Comparison of ENCODE assay signal across 9 cellular contexts in the genomic region with DNA sequence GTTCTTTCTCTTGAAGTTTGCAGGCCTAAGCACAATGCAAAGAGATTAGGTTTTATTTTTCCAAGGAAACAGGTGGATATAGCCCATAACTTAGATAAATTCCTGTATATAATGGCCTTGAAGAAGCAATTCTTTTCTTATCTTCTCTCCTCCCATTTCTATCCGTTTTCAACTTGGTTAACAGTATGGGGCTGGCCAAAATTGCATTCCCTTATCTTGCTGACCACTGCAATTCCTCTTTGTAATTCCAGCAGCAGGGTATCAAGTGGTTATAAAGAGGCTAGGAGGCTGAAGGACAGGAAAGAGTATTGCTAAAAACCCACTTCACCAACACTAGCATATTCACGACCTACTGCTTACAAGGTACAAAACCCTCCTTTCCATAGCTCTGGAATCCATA.
"Had no signal": no experiment of that assay in that cellular context is flagged by ENCODE, and none has a peak within 500 bp of the region (broad histone marks: within the 10 kb centered on the region; RNA-seq: fewer than 3 reads in every experiment).

No MANE protein-coding gene starts in this region.

- H3K27ac ChIP-seq: GM23248 had no signal

- H3K4me3 Mint-ChIP-seq: H9 had no signal

- H2AFZ ChIP-seq: GM23248 had no signal

- H3K4me3 ChIP-seq: GM23248, K562 had no signal

- FAIRE-seq: H54, HTR-8/SVneo, K562 had no signal

- H3K9ac ChIP-seq: GM23248 had no signal

- DNase-seq: GM23248, GOT3, H9, HCEC 1CT, IMR-90, KG1 had no signal

- ATAC-seq: K562 had no signal

- H3K27ac Mint-ChIP-seq: H9 had no signal
